Comparison of ENCODE assay signal across 23 cellular contexts in the genomic region with DNA sequence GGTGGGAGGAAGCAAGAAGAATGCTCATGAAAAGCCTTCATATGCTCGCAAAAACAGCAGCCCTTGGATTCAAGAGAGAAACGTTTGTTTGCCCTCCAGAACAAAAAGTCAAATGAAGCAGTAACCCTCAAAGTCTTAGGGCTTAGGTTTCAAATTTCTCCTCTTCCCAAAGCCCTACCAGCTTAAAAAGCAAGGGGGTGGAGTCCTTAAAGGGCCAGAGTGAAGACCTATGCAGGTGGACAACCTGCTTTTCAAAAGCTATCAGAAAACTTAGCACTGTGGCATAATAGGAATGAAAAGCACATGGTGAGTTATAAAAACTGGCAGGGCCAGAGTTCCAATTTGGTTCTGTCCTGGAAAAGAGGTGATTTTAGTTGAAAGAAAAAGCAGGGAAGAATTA.
DNase-seq lines count a peak whose midpoint lies in the region; ATAC-seq and TF ChIP-seq lines count a peak whose summit lies in the region.
"Had no signal": no experiment of that assay in that cellular context is flagged by ENCODE, and none has a peak within 500 bp of the region (broad histone marks: within the 10 kb centered on the region; RNA-seq: fewer than 3 reads in every experiment).

No MANE protein-coding gene starts in this region.

- H3K27me3 Mint-ChIP-seq in MCF 10A (ENCODE audit: insufficient read depth, unreplicated experiment) (peaks cover 25% of the 10 kb centered on the region), brain (no peaks in the 10 kb centered on the region), mesothelial cell of epicardium (ENCODE audit: low read depth) (no peaks in the 10 kb centered on the region)
- no peaks in the 10 kb centered on the region for H3K27me3 Mint-ChIP-seq in CD8-positive, alpha-beta T cell (ENCODE audit: low read depth)
- H3K27me3 Mint-ChIP-seq: CD4-positive, alpha-beta T cell; IgD-negative memory B cell had no signal

- no peaks in the 10 kb centered on the region for H3K9me3 ChIP-seq in mammary epithelial cell (replicated peaks; ENCODE audit: insufficient read depth, low read length)
- no peaks in the 10 kb centered on the region for H3K9me3 ChIP-seq in CD8-positive, alpha-beta T cell (ENCODE audit: low read length)
- H3K9me3 ChIP-seq: BLaER1 treated with 17β-estradiol and CSF1 and Interleukin-3, amounts not matched to agents 10 nM and 100 nM; SJSA1 had no signal

- intact Hi-C loops in MCF 10A (cut with micrococcal nuclease) (loop anchor here (5.0 to 10.0 kb wide), 2 partner anchors 335 to 1188 kb away; no protein-coding TSS in a partner anchor), mammary epithelial cell (cut with micrococcal nuclease) (no loop called here), left colon (cut with DNase I, micrococcal nuclease) (no loop called here)
- intact Hi-C loops in CD8-positive, alpha-beta T cell (cut with DNase I, micrococcal nuclease) = no loop called here

- POLR2A ChIA-PET in MCF 10A (lab: Yijun Ruan, JAX) = no interaction called here
- POLR2A ChIA-PET in CD8-positive, alpha-beta T cell (lab: Charles Lee) = no interaction called here

- H3K9me3 Mint-ChIP-seq in MCF 10A (ENCODE audit: unreplicated experiment) (no peaks in the 10 kb centered on the region), brain (no peaks in the 10 kb centered on the region), mesothelial cell of epicardium (peaks cover 14% of the 10 kb centered on the region)
- H3K9me3 Mint-ChIP-seq in CD8-positive, alpha-beta T cell = peaks cover 4% of the 10 kb centered on the region

- no peak overlapping the region for H3K4me3 Mint-ChIP-seq in MCF 10A (ENCODE audit: unreplicated experiment)
- no peak overlapping the region for H3K4me3 Mint-ChIP-seq in brain
- no peak overlapping the region for H3K4me3 Mint-ChIP-seq in mesothelial cell of epicardium
- no peak overlapping the region for H3K4me3 Mint-ChIP-seq in CD8-positive, alpha-beta T cell
- H3K4me3 Mint-ChIP-seq: CD4-positive, alpha-beta T cell; IgD-negative memory B cell had no signal

- TF ChIP-seq CTCF in MCF 10A (IDR thresholded peaks at IDR 0.05; ENCODE audit: unreplicated experiment) (no peak), mammary epithelial cell (conservative IDR thresholded peaks at IDR 0.05 in 1 of 2, IDR thresholded peaks at IDR 0.05 in 1 of 2; ENCODE audit: extremely low read depth in 1 of 2, insufficient read depth in 1 of 2, low read depth in 1 of 2, low read length in 2 of 2) (no peak), brain (conservative IDR thresholded peaks at IDR 0.05) (no peak), mesothelial cell of epicardium (IDR thresholded peaks at IDR 0.05; ENCODE audit: unreplicated experiment) (no peak)
- no peak for TF ChIP-seq CTCF in CD8-positive, alpha-beta T cell (IDR thresholded peaks at IDR 0.05)

- ATAC-seq in CD8-positive, alpha-beta T cell = no peak
- no peak for ATAC-seq in left colon
- ATAC-seq in HG03108 (IDR thresholded peaks at IDR 0.05; ENCODE audit: unreplicated experiment) = no peak
- ATAC-seq: HCT116 had no signal

- no peak overlapping the region for H3K4me3 ChIP-seq in mammary epithelial cell (replicated peaks in 1 of 3; ENCODE audit: insufficient read depth in 1 of 3, low read depth in 2 of 3, low read length in 3 of 3)
- H3K4me3 ChIP-seq in CD8-positive, alpha-beta T cell (ENCODE audit: low read depth, low read length) = no peak overlapping the region
- H3K4me3 ChIP-seq: BLaER1 treated with 17β-estradiol and CSF1 and Interleukin-3, amounts not matched to agents 10 nM and 100 nM; SJSA1 had no signal

- H3K36me3 Mint-ChIP-seq in MCF 10A (ENCODE audit: insufficient read depth, unreplicated experiment) (no peaks in the 10 kb centered on the region), brain (no peaks in the 10 kb centered on the region), mesothelial cell of epicardium (no peaks in the 10 kb centered on the region)
- no peaks in the 10 kb centered on the region for H3K36me3 Mint-ChIP-seq in CD8-positive, alpha-beta T cell
- H3K36me3 Mint-ChIP-seq: IgD-negative memory B cell had no signal

- dilution Hi-C loops in mammary epithelial cell (cut with HindIII; ENCODE audit: low sequenced_read_pairs) = no loop called here

- H3K4me1 Mint-ChIP-seq in MCF 10A (ENCODE audit: insufficient read depth, unreplicated experiment) = peaks cover 9% of the 10 kb centered on the region
- peaks cover 28% of the 10 kb centered on the region for H3K4me1 Mint-ChIP-seq in brain
- peaks cover 34% of the 10 kb centered on the region for H3K4me1 Mint-ChIP-seq in mesothelial cell of epicardium
- H3K4me1 Mint-ChIP-seq in CD8-positive, alpha-beta T cell (ENCODE audit: low read depth) = no peaks in the 10 kb centered on the region
- H3K4me1 Mint-ChIP-seq: IgD-negative memory B cell had no signal

- DNase-seq in MCF 10A (ENCODE audit: unreplicated experiment) = peak; percentile 4
- no peak for DNase-seq in mammary epithelial cell
- DNase-seq in mesothelial cell of epicardium (ENCODE audit: low spot score in 2 of 2, unreplicated experiment in 2 of 2) = no peak
- no peak for DNase-seq in CD8-positive, alpha-beta T cell
- no peak for DNase-seq in left colon
- no peak for DNase-seq in NCI-H1694 (lab: John Stamatoyannopoulos, UW)
- DNase-seq: AML-193; CD4-positive, alpha-beta T cell; COR-L47; DMS79 treated with DMSO at 0.1 percent for 48 hours; NCI-H1048; NCI-H1694 treated with DMSO at 0.1 percent for 48 hours; NCI-H526; Right ventricle myocardium superior; RPMI8226 had no signal

- H3K27ac Mint-ChIP-seq in MCF 10A (ENCODE audit: low read depth, unreplicated experiment) (no peak overlapping the region), brain (peak overlapping the region in 3 of 5 experiments; percentile 19 to 79 (median 56)), mesothelial cell of epicardium (peak overlapping the region; percentile 21)
- no peak overlapping the region for H3K27ac Mint-ChIP-seq in CD8-positive, alpha-beta T cell
- H3K27ac Mint-ChIP-seq: CD4-positive, alpha-beta T cell; IgD-negative memory B cell had no signal

- no peak overlapping the region for H3K4me2 ChIP-seq in mammary epithelial cell (ENCODE audit: insufficient read depth, low read depth, low read length)
- H3K4me2 ChIP-seq: BLaER1 treated with 17β-estradiol and CSF1 and Interleukin-3, amounts not matched to agents 10 nM and 100 nM; KMS-11 had no signal

- BruUV-seq in MCF 10A (replicated peaks; lab: Mats Ljungman, UMichigan) = no TSS peak
- no TSS peak for BruUV-seq in mammary epithelial cell (replicated peaks; lab: Mats Ljungman, UMichigan)

- H3K79me2 ChIP-seq in mammary epithelial cell (ENCODE audit: insufficient read depth, low read length) = no peaks in the 10 kb centered on the region

- no peak overlapping the region for H3K9ac ChIP-seq in mammary epithelial cell (ENCODE audit: insufficient read depth, low read length)
- H3K9ac ChIP-seq: BLaER1 treated with 17β-estradiol and CSF1 and Interleukin-3, amounts not matched to agents 10 nM and 100 nM; KMS-11 had no signal

- H2AFZ ChIP-seq in mammary epithelial cell (ENCODE audit: low read depth, low read length) = no peak overlapping the region

- no peak overlapping the region for H3K27ac ChIP-seq in mammary epithelial cell (ENCODE audit: insufficient read depth, low read depth, low read length)
- no peak overlapping the region for H3K27ac ChIP-seq in CD8-positive, alpha-beta T cell (ENCODE audit: low read depth, low read length)
- H3K27ac ChIP-seq: BLaER1 treated with 17β-estradiol and CSF1 and Interleukin-3, amounts not matched to agents 10 nM and 100 nM; HL-60; KMS-11; SJSA1 had no signal

- CTCF ChIA-PET in MCF 10A (lab: Yijun Ruan, JAX) = interaction anchor here (1.1 kb wide), 1 partner anchor 118 kb away, joined by 3 read pairs; no protein-coding TSS in a partner anchor
- CTCF ChIA-PET in mammary epithelial cell (lab: Charles Lee; ENCODE audit: low non-redundant PET) = no interaction called here
- CTCF ChIA-PET in CD8-positive, alpha-beta T cell (lab: Charles Lee) = no interaction called here

- no peaks in the 10 kb centered on the region for H3K4me1 ChIP-seq in mammary epithelial cell (ENCODE audit: insufficient read depth, low read length)
- no peaks in the 10 kb centered on the region for H3K4me1 ChIP-seq in CD8-positive, alpha-beta T cell (ENCODE audit: insufficient read depth, low read length)
- H3K4me1 ChIP-seq: BLaER1 treated with 17β-estradiol and CSF1 and Interleukin-3, amounts not matched to agents 10 nM and 100 nM; SJSA1 had no signal

- 31% methylated on average over 2 of the region's 2 CpGs for WGBS in mammary epithelial cell (ENCODE audit: low coverage, missing lambda C conversion rate)

- no peaks in the 10 kb centered on the region for H4K20me1 ChIP-seq in mammary epithelial cell (ENCODE audit: insufficient read depth, low read length)

- no peaks in the 10 kb centered on the region for H3K36me3 ChIP-seq in mammary epithelial cell (ENCODE audit: insufficient read depth, low read length)
- H3K36me3 ChIP-seq in CD8-positive, alpha-beta T cell (ENCODE audit: insufficient read depth, low read length) = no peaks in the 10 kb centered on the region
- H3K36me3 ChIP-seq: BLaER1 treated with 17β-estradiol and CSF1 and Interleukin-3, amounts not matched to agents 10 nM and 100 nM; SJSA1 had no signal

- peaks cover 3% of the 10 kb centered on the region for H3K27me3 ChIP-seq in mammary epithelial cell (ENCODE audit: insufficient read depth, low read length)
- no peaks in the 10 kb centered on the region for H3K27me3 ChIP-seq in CD8-positive, alpha-beta T cell (ENCODE audit: insufficient read depth, low read length)
- H3K27me3 ChIP-seq: SJSA1 had no signal

- in situ Hi-C loops in mammary epithelial cell (cut with MboI; ENCODE audit: low sequenced_read_pairs in 2 of 2) = no loop called here

Comparison
In these comparisons a context has a peak if more than half of its experiments do, and no peak if none do; other contexts are left out.
1. H3K27ac Mint-ChIP-seq: peak in brain (3 of 5) and mesothelial cell of epicardium (single experiment); none in MCF 10A (single experiment) and CD8-positive, alpha-beta T cell (single experiment).